ENCODE assay signal across 38 cellular contexts in the genomic region with DNA sequence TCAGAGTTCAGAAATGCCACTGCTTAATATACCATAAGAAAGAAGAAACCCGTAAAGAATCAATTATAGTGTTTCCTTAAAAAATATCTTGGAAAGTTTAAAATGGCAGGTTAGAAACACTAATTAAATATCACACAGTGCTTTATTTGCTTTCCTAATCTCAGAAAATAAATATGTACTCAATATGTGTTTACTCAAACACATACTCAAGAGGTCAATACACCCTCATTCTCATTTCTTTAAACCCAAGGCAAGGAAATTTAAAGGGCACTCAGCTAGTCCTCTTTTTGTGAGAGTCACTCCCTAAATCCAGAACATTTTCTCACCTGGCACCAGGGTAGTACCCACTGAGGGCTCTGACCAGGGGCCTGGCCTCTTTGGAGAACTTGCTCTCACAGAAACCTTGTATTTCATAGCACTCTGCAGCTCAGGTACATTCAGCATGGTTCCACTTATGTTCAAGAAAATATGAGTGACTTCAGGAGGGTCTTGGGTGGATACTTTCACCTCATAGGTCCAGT. TPM values are rescaled to one million over a fixed set of nuclear protein-coding genes. Genes with fewer than 3 reads are reported as not detected.
"Had no signal": no experiment of that assay in that cellular context is flagged by ENCODE, and none has a peak within 500 bp of the region (broad histone marks: within the 10 kb centered on the region; RNA-seq: fewer than 3 reads in every experiment).

No MANE protein-coding gene starts in this region.

- H2AFZ ChIP-seq: PC-9 had no signal

- H3K27ac ChIP-seq: PC-9, RWPE1, VCaP had no signal

- H3K4me2 ChIP-seq: PC-9 had no signal

- H3K4me3 ChIP-seq: PC-9 had no signal

- H3K9me3 Mint-ChIP-seq: activated B cell treated with CpG ODN at 0.5 μM for 24 hours; activated CD4-positive, alpha-beta memory T cell treated with anti-CD3 and anti-CD28 coated beads, Interleukin-2, amount 10 ng/mL, durations not matched to agents 7 days and 5 days; activated naive CD4-positive, alpha-beta T cell treated with anti-CD3 and anti-CD28 coated beads, Interleukin-2, amount 50 U/mL, for 24 hours; activated naive CD8-positive, alpha-beta T cell treated with anti-CD3 and anti-CD28 coated beads, Interleukin-2, amount 10 ng/mL, durations not matched to agents 7 days and 5 days; activated T-helper 2 cell treated with anti-CD3 and anti-CD28 coated beads, Interferon-gamma antibody, Interleukin-2, Interleukin-4, amounts not matched to agents 10 μg/mL and 5 μg/mL and 100 μg/mL, durations not matched to agents 14 hours and 24 hours and 36 hours had no signal

- H3K4me1 Mint-ChIP-seq: activated B cell treated with CpG ODN at 0.5 μM for 24 hours; activated CD4-positive, alpha-beta memory T cell treated with anti-CD3 and anti-CD28 coated beads, Interleukin-2, amount 10 ng/mL, durations not matched to agents 7 days and 5 days; activated CD8-positive, alpha-beta memory T cell treated with anti-CD3 and anti-CD28 coated beads, Interleukin-2, amount 10 ng/mL, durations not matched to agents 7 days and 5 days; activated naive CD4-positive, alpha-beta T cell treated with anti-CD3 and anti-CD28 coated beads, Interleukin-2, amount 50 U/mL, for 24 hours; activated naive CD8-positive, alpha-beta T cell treated with anti-CD3 and anti-CD28 coated beads, Interleukin-2, amount 10 ng/mL, durations not matched to agents 7 days and 5 days; brain had no signal

- FAIRE-seq: astrocyte, bronchial epithelial cell, RCC 7860 had no signal

- H3K36me3 Mint-ChIP-seq: activated CD8-positive, alpha-beta memory T cell treated with anti-CD3 and anti-CD28 coated beads, Interleukin-2, amount 10 ng/mL, durations not matched to agents 7 days and 5 days; activated naive CD4-positive, alpha-beta T cell treated with anti-CD3 and anti-CD28 coated beads, Interleukin-2, amount 50 U/mL, for 24 hours; activated naive CD8-positive, alpha-beta T cell treated with anti-CD3 and anti-CD28 coated beads, Interleukin-2, amount 10 ng/mL, durations not matched to agents 7 days and 5 days; brain had no signal

- ATAC-seq: activated CD8-positive, alpha-beta memory T cell treated with anti-CD3 and anti-CD28 coated beads, Interleukin-2, amount 10 ng/mL, durations not matched to agents 7 days and 5 days; Right ventricle myocardium inferior had no signal

- DNase-seq: activated B cell treated with CpG ODN at 0.5 μM for 24 hours; activated CD4-positive, alpha-beta memory T cell treated with anti-CD3 and anti-CD28 coated beads, Interleukin-2, amount 10 ng/mL, durations not matched to agents 7 days and 5 days; activated CD4-positive, alpha-beta T cell treated with anti-CD3 and anti-CD28 coated beads for 4 hours; activated CD4-positive, alpha-beta T cell treated with anti-CD3 and anti-CD28 coated beads, Interleukin-2, amount 50 U/mL, for 1 hour; activated CD4-positive, CD25-positive, alpha-beta regulatory T cell treated with anti-CD3 and anti-CD28 coated beads, Interleukin-2, amount 50 U/mL, for 72 hours; activated CD8-positive, alpha-beta memory T cell treated with anti-CD3 and anti-CD28 coated beads for 24 hours; activated CD8-positive, alpha-beta memory T cell treated with anti-CD3 and anti-CD28 coated beads, Interleukin-2, amount 10 ng/mL, durations not matched to agents 7 days and 5 days; activated CD8-positive, alpha-beta memory T cell treated with anti-CD3 and anti-CD28 coated beads, Interleukin-2, amount 50 U/mL, for 48 hours; activated gamma-delta T cell; activated naive CD4-positive, alpha-beta T cell treated with Interleukin-2 at 50 U/mL for 16 hours; activated naive CD8-positive, alpha-beta T cell treated with anti-CD3 and anti-CD28 coated beads, Interleukin-2, amount 10 ng/mL, durations not matched to agents 7 days and 5 days; caudate nucleus; Kasumi-1; KG1; NCI-H1092 treated with DMSO at 0.1 percent for 48 hours; NCI-H146; NCI-H187; NCI-H2029 treated with DMSO at 0.1 percent for 48 hours; NCI-H2107; NCI-H2171; NCI-H510A; NCI-H526; NCI-H748 treated with DMSO at 0.1 percent for 48 hours; NK-92 treated with Interleukin-12 subunit alpha and Interleukin-12 subunit beta, amount 100 ng/mL, for 24 hours; PC-9; SW 1271; T-helper 1 cell; T-helper 2 cell; T-helper 9 cell had no signal

- H3K4me3 Mint-ChIP-seq: activated B cell treated with CpG ODN at 0.5 μM for 24 hours; activated CD4-positive, alpha-beta memory T cell treated with anti-CD3 and anti-CD28 coated beads, Interleukin-2, amount 10 ng/mL, durations not matched to agents 7 days and 5 days; activated CD8-positive, alpha-beta memory T cell treated with anti-CD3 and anti-CD28 coated beads, Interleukin-2, amount 10 ng/mL, durations not matched to agents 7 days and 5 days; activated naive CD4-positive, alpha-beta T cell treated with anti-CD3 and anti-CD28 coated beads, Interleukin-2, amount 50 U/mL, for 24 hours; activated naive CD8-positive, alpha-beta T cell treated with anti-CD3 and anti-CD28 coated beads, Interleukin-2, amount 10 ng/mL, durations not matched to agents 7 days and 5 days; brain had no signal

- H3K27ac Mint-ChIP-seq: activated B cell treated with CpG ODN at 0.5 μM for 24 hours; activated CD4-positive, alpha-beta memory T cell treated with anti-CD3 and anti-CD28 coated beads, Interleukin-2, amount 10 ng/mL, durations not matched to agents 7 days and 5 days; activated CD8-positive, alpha-beta memory T cell treated with anti-CD3 and anti-CD28 coated beads, Interleukin-2, amount 10 ng/mL, durations not matched to agents 7 days and 5 days; activated naive CD4-positive, alpha-beta T cell treated with anti-CD3 and anti-CD28 coated beads, Interleukin-2, amount 50 U/mL, for 24 hours; activated naive CD8-positive, alpha-beta T cell treated with anti-CD3 and anti-CD28 coated beads, Interleukin-2, amount 10 ng/mL, durations not matched to agents 7 days and 5 days; activated T-helper 2 cell treated with anti-CD3 and anti-CD28 coated beads, Interferon-gamma antibody, Interleukin-2, Interleukin-4, amounts not matched to agents 10 μg/mL and 5 μg/mL and 100 μg/mL, durations not matched to agents 14 hours and 24 hours and 36 hours; brain had no signal

RNA-seq across cellular contexts. Expression of a gene that starts 38.2 kb away (rescaled TPM):
- total RNA-seq: activated B cell treated with CpG ODN at 0.5 μM for 24 hours; activated CD4-positive, alpha-beta memory T cell treated with anti-CD3 and anti-CD28 coated beads, Interleukin-2, amount 10 ng/mL, durations not matched to agents 7 days and 5 days; activated CD8-positive, alpha-beta memory T cell treated with anti-CD3 and anti-CD28 coated beads, Interleukin-2, amount 10 ng/mL, durations not matched to agents 7 days and 5 days; activated naive CD8-positive, alpha-beta T cell treated with anti-CD3 and anti-CD28 coated beads, Interleukin-2, amount 10 ng/mL, durations not matched to agents 7 days and 5 days; activated T-helper 2 cell treated with anti-CD3 and anti-CD28 coated beads, Interferon-gamma antibody, Interleukin-2, Interleukin-4, amounts not matched to agents 10 μg/mL and 5 μg/mL and 100 μg/mL, durations not matched to agents 14 hours and 24 hours and 36 hours; astrocyte; PC-9 had no signal
